Comparison of ENCODE assay signal across 1 cellular context in the genomic region with DNA sequence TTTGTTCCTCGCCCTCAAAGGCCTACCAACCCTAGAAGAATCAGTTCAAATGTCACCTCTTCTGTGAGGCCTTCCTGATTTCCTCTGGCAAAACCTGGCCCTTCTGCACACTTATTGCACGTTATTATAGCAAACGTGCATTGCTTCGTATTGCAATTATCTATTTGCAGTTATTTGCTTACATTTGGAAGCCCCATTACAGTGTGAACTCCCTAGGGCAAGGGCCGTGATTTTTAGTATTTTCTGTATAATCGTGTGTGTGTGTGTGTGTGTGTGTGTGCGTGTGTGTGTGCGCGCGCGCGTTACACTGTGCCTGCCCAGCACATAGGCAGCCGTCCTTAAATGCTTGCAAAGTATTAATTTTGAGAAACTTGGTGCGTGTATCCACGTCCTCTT.
TF ChIP-seq lines count a peak whose summit lies in the region.

No MANE protein-coding gene starts in this region.

TF ChIP-seq in HepG2, 621 proteins besides CTCF, POLR2A, EP300 and RAD21 (continues in another document):
- no peak for TF ChIP-seq ZNF720 (CRISPR knock-in tag; IDR thresholded peaks at IDR 0.05)
- 0 out of 2 replicates have a peak, but pooled peaks have one; percentile 10 for TF ChIP-seq ZNF670 (CRISPR knock-in tag; IDR thresholded peaks at IDR 0.05; ENCODE audit: borderline replicate concordance)
- TF ChIP-seq CAMTA2 (CRISPR knock-in tag; IDR thresholded peaks at IDR 0.05; ENCODE audit: borderline replicate concordance) = no peak
- TF ChIP-seq, protein P1, sequence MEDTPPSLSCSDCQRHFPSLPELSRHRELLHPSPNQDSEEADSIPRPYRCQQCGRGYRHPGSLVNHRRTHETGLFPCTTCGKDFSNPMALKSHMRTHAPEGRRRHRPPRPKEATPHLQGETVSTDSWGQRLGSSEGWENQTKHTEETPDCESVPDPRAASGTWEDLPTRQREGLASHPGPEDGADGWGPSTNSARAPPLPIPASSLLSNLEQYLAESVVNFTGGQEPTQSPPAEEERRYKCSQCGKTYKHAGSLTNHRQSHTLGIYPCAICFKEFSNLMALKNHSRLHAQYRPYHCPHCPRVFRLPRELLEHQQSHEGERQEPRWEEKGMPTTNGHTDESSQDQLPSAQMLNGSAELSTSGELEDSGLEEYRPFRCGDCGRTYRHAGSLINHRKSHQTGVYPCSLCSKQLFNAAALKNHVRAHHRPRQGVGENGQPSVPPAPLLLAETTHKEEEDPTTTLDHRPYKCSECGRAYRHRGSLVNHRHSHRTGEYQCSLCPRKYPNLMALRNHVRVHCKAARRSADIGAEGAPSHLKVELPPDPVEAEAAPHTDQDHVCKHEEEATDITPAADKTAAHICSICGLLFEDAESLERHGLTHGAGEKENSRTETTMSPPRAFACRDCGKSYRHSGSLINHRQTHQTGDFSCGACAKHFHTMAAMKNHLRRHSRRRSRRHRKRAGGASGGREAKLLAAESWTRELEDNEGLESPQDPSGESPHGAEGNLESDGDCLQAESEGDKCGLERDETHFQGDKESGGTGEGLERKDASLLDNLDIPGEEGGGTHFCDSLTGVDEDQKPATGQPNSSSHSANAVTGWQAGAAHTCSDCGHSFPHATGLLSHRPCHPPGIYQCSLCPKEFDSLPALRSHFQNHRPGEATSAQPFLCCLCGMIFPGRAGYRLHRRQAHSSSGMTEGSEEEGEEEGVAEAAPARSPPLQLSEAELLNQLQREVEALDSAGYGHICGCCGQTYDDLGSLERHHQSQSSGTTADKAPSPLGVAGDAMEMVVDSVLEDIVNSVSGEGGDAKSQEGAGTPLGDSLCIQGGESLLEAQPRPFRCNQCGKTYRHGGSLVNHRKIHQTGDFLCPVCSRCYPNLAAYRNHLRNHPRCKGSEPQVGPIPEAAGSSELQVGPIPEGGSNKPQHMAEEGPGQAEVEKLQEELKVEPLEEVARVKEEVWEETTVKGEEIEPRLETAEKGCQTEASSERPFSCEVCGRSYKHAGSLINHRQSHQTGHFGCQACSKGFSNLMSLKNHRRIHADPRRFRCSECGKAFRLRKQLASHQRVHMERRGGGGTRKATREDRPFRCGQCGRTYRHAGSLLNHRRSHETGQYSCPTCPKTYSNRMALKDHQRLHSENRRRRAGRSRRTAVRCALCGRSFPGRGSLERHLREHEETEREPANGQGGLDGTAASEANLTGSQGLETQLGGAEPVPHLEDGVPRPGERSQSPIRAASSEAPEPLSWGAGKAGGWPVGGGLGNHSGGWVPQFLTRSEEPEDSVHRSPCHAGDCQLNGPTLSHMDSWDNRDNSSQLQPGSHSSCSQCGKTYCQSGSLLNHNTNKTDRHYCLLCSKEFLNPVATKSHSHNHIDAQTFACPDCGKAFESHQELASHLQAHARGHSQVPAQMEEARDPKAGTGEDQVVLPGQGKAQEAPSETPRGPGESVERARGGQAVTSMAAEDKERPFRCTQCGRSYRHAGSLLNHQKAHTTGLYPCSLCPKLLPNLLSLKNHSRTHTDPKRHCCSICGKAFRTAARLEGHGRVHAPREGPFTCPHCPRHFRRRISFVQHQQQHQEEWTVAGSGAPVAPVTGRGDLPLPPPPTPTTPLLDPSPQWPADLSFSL (CRISPR knock-in tag; IDR thresholded peaks at IDR 0.05) = peak; percentile 85
- TF ChIP-seq ZC3H13 (CRISPR knock-in tag; IDR thresholded peaks at IDR 0.05) = no peak
- no peak for TF ChIP-seq LCORL (IDR thresholded peaks at IDR 0.05)
- no peak for TF ChIP-seq LCORL (CRISPR knock-in tag; IDR thresholded peaks at IDR 0.05)
- TF ChIP-seq, protein P2, sequence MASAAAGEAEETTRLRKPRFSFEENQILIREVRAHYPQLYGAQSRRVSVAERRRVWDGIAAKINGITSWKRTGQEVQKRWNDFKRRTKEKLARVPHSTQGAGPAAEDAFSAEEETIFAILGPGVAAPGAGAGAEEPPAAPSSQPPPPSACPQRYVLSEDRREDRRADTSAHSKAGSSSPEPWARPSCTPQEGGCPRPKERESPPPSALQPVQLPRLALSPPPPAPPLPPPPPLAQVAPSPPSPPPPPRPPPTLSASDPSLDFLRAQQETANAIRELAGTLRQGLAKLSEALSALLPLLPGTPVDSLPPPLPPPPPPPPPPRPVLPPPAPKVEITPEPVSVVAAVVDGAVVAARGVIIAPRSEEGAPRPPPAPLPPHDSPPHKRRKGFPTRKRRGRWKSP (CRISPR knock-in tag; IDR thresholded peaks at IDR 0.05) = no peak
- TF ChIP-seq SATB2 (CRISPR knock-in tag; IDR thresholded peaks at IDR 0.05) = no peak
- TF ChIP-seq, protein P3, sequence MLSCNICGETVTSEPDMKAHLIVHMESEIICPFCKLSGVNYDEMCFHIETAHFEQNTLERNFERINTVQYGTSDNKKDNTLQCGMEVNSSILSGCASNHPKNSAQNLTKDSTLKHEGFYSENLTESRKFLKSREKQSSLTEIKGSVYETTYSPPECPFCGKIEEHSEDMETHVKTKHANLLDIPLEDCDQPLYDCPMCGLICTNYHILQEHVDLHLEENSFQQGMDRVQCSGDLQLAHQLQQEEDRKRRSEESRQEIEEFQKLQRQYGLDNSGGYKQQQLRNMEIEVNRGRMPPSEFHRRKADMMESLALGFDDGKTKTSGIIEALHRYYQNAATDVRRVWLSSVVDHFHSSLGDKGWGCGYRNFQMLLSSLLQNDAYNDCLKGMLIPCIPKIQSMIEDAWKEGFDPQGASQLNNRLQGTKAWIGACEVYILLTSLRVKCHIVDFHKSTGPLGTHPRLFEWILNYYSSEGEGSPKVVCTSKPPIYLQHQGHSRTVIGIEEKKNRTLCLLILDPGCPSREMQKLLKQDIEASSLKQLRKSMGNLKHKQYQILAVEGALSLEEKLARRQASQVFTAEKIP (CRISPR knock-in tag; IDR thresholded peaks at IDR 0.05; ENCODE audit: borderline replicate concordance) = no peak
- TF ChIP-seq TRIM24 (CRISPR knock-in tag; IDR thresholded peaks at IDR 0.05) = no peak
- 0 out of 2 replicates have a peak, but pooled peaks have one; percentile 5 for TF ChIP-seq ZNF713 (CRISPR knock-in tag; IDR thresholded peaks at IDR 0.05)
- no peak for TF ChIP-seq TBX3 (IDR thresholded peaks at IDR 0.05; ENCODE audit: borderline replicate concordance)
- TF ChIP-seq, protein P4, sequence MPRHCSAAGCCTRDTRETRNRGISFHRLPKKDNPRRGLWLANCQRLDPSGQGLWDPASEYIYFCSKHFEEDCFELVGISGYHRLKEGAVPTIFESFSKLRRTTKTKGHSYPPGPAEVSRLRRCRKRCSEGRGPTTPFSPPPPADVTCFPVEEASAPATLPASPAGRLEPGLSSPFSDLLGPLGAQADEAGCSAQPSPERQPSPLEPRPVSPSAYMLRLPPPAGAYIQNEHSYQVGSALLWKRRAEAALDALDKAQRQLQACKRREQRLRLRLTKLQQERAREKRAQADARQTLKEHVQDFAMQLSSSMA (CRISPR knock-in tag; IDR thresholded peaks at IDR 0.05) = no peak
- TF ChIP-seq, protein P5, sequence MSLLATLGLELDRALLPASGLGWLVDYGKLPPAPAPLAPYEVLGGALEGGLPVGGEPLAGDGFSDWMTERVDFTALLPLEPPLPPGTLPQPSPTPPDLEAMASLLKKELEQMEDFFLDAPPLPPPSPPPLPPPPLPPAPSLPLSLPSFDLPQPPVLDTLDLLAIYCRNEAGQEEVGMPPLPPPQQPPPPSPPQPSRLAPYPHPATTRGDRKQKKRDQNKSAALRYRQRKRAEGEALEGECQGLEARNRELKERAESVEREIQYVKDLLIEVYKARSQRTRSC (CRISPR knock-in tag; IDR thresholded peaks at IDR 0.05; ENCODE audit: low read depth) = 0 out of 2 replicates have a peak, but pooled peaks have one; percentile 2
- no peak for TF ChIP-seq SOX13 (IDR thresholded peaks at IDR 0.05)
- TF ChIP-seq SOX13 (CRISPR knock-in tag; conservative IDR thresholded peaks at IDR 0.05 in 1 of 2, IDR thresholded peaks at IDR 0.05 in 1 of 2) = no peak
- no peak for TF ChIP-seq ZFP36L2 (CRISPR knock-in tag; IDR thresholded peaks at IDR 0.05)
- TF ChIP-seq RAD51 (IDR thresholded peaks at IDR 0.05; ENCODE audit: borderline replicate concordance) = no peak
- TF ChIP-seq FLYWCH1 (CRISPR knock-in tag; IDR thresholded peaks at IDR 0.05) = no peak
- no peak for TF ChIP-seq SALL2 (CRISPR knock-in tag; IDR thresholded peaks at IDR 0.05)
- TF ChIP-seq ZNF510 (CRISPR knock-in tag; IDR thresholded peaks at IDR 0.05; ENCODE audit: low read depth) = no peak
- TF ChIP-seq, protein P6, sequence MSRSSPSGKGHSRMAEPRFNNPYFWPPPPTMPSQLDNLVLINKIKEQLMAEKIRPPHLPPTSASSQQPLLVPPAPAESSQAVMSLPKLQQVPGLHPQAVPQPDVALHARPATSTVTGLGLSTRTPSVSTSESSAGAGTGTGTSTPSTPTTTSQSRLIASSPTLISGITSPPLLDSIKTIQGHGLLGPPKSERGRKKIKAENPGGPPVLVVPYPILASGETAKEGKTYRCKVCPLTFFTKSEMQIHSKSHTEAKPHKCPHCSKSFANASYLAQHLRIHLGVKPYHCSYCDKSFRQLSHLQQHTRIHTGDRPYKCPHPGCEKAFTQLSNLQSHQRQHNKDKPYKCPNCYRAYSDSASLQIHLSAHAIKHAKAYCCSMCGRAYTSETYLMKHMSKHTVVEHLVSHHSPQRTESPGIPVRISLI (CRISPR knock-in tag; IDR thresholded peaks at IDR 0.05; ENCODE audit: borderline replicate concordance) = peak; percentile 15; the same call in 1 of the 2 replicates
- TF ChIP-seq NBN (conservative IDR thresholded peaks at IDR 0.05) = no peak
- TF ChIP-seq JDP2 (CRISPR knock-in tag; IDR thresholded peaks at IDR 0.05; ENCODE audit: borderline replicate concordance) = no peak
- no peak for TF ChIP-seq ZFP1 (CRISPR knock-in tag; IDR thresholded peaks at IDR 0.05)
- TF ChIP-seq, protein P7, sequence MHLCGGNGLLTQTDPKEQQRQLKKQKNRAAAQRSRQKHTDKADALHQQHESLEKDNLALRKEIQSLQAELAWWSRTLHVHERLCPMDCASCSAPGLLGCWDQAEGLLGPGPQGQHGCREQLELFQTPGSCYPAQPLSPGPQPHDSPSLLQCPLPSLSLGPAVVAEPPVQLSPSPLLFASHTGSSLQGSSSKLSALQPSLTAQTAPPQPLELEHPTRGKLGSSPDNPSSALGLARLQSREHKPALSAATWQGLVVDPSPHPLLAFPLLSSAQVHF (CRISPR knock-in tag; IDR thresholded peaks at IDR 0.05) = no peak
- TF ChIP-seq MAFK (conservative IDR thresholded peaks at IDR 0.05 in 1 of 2, IDR thresholded peaks at IDR 0.05 in 1 of 2; ENCODE audit: low read length in 2 of 2) = no peak
- TF ChIP-seq, protein P8, sequence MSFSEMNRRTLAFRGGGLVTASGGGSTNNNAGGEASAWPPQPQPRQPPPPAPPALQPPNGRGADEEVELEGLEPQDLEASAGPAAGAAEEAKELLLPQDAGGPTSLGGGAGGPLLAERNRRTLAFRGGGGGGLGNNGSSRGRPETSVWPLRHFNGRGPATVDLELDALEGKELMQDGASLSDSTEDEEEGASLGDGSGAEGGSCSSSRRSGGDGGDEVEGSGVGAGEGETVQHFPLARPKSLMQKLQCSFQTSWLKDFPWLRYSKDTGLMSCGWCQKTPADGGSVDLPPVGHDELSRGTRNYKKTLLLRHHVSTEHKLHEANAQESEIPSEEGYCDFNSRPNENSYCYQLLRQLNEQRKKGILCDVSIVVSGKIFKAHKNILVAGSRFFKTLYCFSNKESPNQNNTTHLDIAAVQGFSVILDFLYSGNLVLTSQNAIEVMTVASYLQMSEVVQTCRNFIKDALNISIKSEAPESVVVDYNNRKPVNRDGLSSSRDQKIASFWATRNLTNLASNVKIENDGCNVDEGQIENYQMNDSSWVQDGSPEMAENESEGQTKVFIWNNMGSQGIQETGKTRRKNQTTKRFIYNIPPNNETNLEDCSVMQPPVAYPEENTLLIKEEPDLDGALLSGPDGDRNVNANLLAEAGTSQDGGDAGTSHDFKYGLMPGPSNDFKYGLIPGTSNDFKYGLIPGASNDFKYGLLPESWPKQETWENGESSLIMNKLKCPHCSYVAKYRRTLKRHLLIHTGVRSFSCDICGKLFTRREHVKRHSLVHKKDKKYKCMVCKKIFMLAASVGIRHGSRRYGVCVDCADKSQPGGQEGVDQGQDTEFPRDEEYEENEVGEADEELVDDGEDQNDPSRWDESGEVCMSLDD (CRISPR knock-in tag; IDR thresholded peaks at IDR 0.05; ENCODE audit: borderline replicate concordance) = no peak
- TF ChIP-seq, protein P9, sequence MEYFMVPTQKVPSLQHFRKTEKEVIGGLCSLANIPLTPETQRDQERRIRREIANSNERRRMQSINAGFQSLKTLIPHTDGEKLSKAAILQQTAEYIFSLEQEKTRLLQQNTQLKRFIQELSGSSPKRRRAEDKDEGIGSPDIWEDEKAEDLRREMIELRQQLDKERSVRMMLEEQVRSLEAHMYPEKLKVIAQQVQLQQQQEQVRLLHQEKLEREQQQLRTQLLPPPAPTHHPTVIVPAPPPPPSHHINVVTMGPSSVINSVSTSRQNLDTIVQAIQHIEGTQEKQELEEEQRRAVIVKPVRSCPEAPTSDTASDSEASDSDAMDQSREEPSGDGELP (IDR thresholded peaks at IDR 0.05; ENCODE audit: borderline replicate concordance, low read depth) = no peak
- no peak for TF ChIP-seq ZNF672 (CRISPR knock-in tag; IDR thresholded peaks at IDR 0.05)
- TF ChIP-seq NFYC (CRISPR knock-in tag; IDR thresholded peaks at IDR 0.05) = no peak
- 0 out of 2 replicates have a peak, but pooled peaks have one; percentile 19 for TF ChIP-seq ZBTB38 (CRISPR knock-in tag; IDR thresholded peaks at IDR 0.05)
- TF ChIP-seq SCMH1 (CRISPR knock-in tag; IDR thresholded peaks at IDR 0.05; ENCODE audit: borderline replicate concordance) = no peak
- TF ChIP-seq ZNF790 (CRISPR knock-in tag; IDR thresholded peaks at IDR 0.05; ENCODE audit: borderline replicate concordance) = peak; percentile 9; the same call in 1 of the 2 replicates
- 0 out of 2 replicates have a peak, but pooled peaks have one; percentile 38 for TF ChIP-seq ZNF552 (CRISPR knock-in tag; IDR thresholded peaks at IDR 0.05; ENCODE audit: borderline replicate concordance)
- TF ChIP-seq, protein P10, sequence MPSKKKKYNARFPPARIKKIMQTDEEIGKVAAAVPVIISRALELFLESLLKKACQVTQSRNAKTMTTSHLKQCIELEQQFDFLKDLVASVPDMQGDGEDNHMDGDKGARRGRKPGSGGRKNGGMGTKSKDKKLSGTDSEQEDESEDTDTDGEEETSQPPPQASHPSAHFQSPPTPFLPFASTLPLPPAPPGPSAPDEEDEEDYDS (CRISPR knock-in tag; IDR thresholded peaks at IDR 0.05) = no peak
- TF ChIP-seq NCOA5 (CRISPR knock-in tag; IDR thresholded peaks at IDR 0.05) = no peak
- TF ChIP-seq ZFP36L1 (CRISPR knock-in tag; IDR thresholded peaks at IDR 0.05) = no peak
- TF ChIP-seq RFX5 (IDR thresholded peaks at IDR 0.05; ENCODE audit: low read depth, low read length) = no peak
- no peak for TF ChIP-seq FOXK2 (IDR thresholded peaks at IDR 0.05)
- no peak for TF ChIP-seq RBM22 (optimal IDR thresholded peaks at IDR 0.05; ENCODE audit: low read length)
- 0 out of 2 replicates have a peak, but pooled peaks have one; percentile 46 for TF ChIP-seq SETDB1 (CRISPR knock-in tag; IDR thresholded peaks at IDR 0.05; ENCODE audit: borderline replicate concordance)
- no peak for TF ChIP-seq POLR2AphosphoS2 (IDR thresholded peaks at IDR 0.05; ENCODE audit: low read depth, low read length)
- TF ChIP-seq ZFYVE20 (CRISPR knock-in tag; IDR thresholded peaks at IDR 0.05; ENCODE audit: borderline replicate concordance, low read depth) = no peak
- no peak for TF ChIP-seq PAWR (CRISPR knock-in tag; IDR thresholded peaks at IDR 0.05; ENCODE audit: borderline replicate concordance)
